ENCODE assay signal across 12 cellular contexts in the genomic region with DNA sequence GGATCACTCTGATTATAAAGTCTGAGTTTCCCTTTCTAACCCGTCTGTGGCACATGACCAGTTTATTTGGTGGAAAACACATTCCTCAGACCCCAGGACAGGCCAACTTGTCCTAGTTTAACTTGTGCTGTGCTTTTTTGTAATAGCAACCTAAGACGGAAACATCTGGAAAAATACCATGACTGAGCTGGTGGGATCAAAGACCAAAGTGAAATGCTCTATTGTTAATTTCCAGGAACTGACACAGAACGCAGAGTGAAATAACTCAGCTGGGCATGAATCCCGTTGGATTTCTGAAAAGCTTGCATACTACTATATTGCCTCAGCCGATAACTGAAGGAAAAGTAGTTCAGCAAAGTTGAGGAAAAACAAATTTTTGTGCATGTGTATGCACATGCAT.
DNase-seq lines count a peak whose midpoint lies in the region; ATAC-seq, FAIRE-seq and TF ChIP-seq lines count a peak whose summit lies in the region.
"Had no signal": no experiment of that assay in that cellular context is flagged by ENCODE, and none has a peak within 500 bp of the region (broad histone marks: within the 10 kb centered on the region; RNA-seq: fewer than 3 reads in every experiment).

No MANE protein-coding gene starts in this region.

- H2BK120ac ChIP-seq in mesendoderm (ENCODE audit: low read depth, low read length): peak overlapping the region; percentile 61

- peaks cover 40% of the 10 kb centered on the region for H3K4me1 Mint-ChIP-seq in astrocyte (ENCODE audit: low read depth, unreplicated experiment)
- H3K4me1 Mint-ChIP-seq: activated CD4-positive, alpha-beta T cell treated with anti-CD3 and anti-CD28 coated beads for 36 hours had no signal

- H3K4ac ChIP-seq in mesendoderm (ENCODE audit: low read depth, low read length): no peak overlapping the region

- no peaks in the 10 kb centered on the region for H3K9me3 ChIP-seq in astrocyte (ENCODE audit: insufficient read depth, low read depth, low read length)
- H3K9me3 ChIP-seq in MG63: no peaks in the 10 kb centered on the region

- H3K36me3 ChIP-seq in astrocyte (ENCODE audit: insufficient read depth, low read length) (no peaks in the 10 kb centered on the region), mesendoderm (ENCODE audit: control insufficient read depth, insufficient read depth, low read length) (no peaks in the 10 kb centered on the region), MG63 (no peaks in the 10 kb centered on the region)

- H3K18ac ChIP-seq in mesendoderm (ENCODE audit: low read length): no peak overlapping the region

- DNase-seq in astrocyte (ENCODE audit: low read depth) (no peak), fibroblast of pulmonary artery (ENCODE audit: low read depth) (peak; percentile 97), mesendoderm (no peak), smooth muscle cell of the brain vasculature (ENCODE audit: low read depth, low spot score) (peak; percentile 61), T1000 (lab: John Stamatoyannopoulos, UW) (no peak), DMS 273 (lab: John Stamatoyannopoulos, UW; ENCODE audit: unreplicated experiment) (no peak), MG63 (no peak)
- DNase-seq: cerebellar nuclear complex; NCI-H187; NK-92 treated with Interleukin-12 subunit alpha and Interleukin-12 subunit beta, amount 100 ng/mL, for 24 hours had no signal

- H3K4me1 ChIP-seq in astrocyte (ENCODE audit: insufficient read depth, low read length) (peaks cover 15% of the 10 kb centered on the region), mesendoderm (ENCODE audit: control insufficient read depth, low read depth, low read length) (peaks cover 10% of the 10 kb centered on the region)

- no peaks in the 10 kb centered on the region for H4K20me1 ChIP-seq in astrocyte (ENCODE audit: insufficient read depth, low read length)

- H3K79me2 ChIP-seq in astrocyte (ENCODE audit: insufficient read depth, low read length): no peaks in the 10 kb centered on the region
- no peaks in the 10 kb centered on the region for H3K79me2 ChIP-seq in mesendoderm (ENCODE audit: control insufficient read depth, insufficient read depth, low read length)

- H3K27ac ChIP-seq in astrocyte (ENCODE audit: low read depth, low read length) (no peak overlapping the region), mesendoderm (ENCODE audit: low read depth, low read length) (no peak overlapping the region)

- H2BK15ac ChIP-seq in mesendoderm (replicated peaks; ENCODE audit: low read depth): peak overlapping the region; percentile 45

- H3K23ac ChIP-seq in mesendoderm (ENCODE audit: low read length): no peak overlapping the region

- TF ChIP-seq CTCF in astrocyte (IDR thresholded peaks at IDR 0.05; ENCODE audit: insufficient read depth, low read depth, low read length) (no peak), fibroblast of pulmonary artery (IDR thresholded peaks at IDR 0.05; ENCODE audit: low read length, missing control alignments) (no peak)

- no peak for FAIRE-seq in astrocyte (lab: Jason Lieb, UNC)

- no peak overlapping the region for H3K4me3 Mint-ChIP-seq in astrocyte (ENCODE audit: unreplicated experiment)
- H3K4me3 Mint-ChIP-seq: activated CD4-positive, alpha-beta T cell treated with anti-CD3 and anti-CD28 coated beads for 36 hours had no signal

- no peak overlapping the region for H3K27ac Mint-ChIP-seq in astrocyte (ENCODE audit: unreplicated experiment)
- H3K27ac Mint-ChIP-seq: activated CD4-positive, alpha-beta T cell treated with anti-CD3 and anti-CD28 coated beads for 36 hours had no signal

- H3K9ac ChIP-seq in astrocyte (ENCODE audit: low read length): no peak overlapping the region
- H3K9ac ChIP-seq in mesendoderm (ENCODE audit: low read length): no peak overlapping the region

- H2AFZ ChIP-seq in astrocyte (ENCODE audit: low read depth, low read length): no peak overlapping the region

- H2AK5ac ChIP-seq in mesendoderm (ENCODE audit: low read length): no peak overlapping the region

- H4K5ac ChIP-seq in mesendoderm (ENCODE audit: low read length): no peak overlapping the region

- H3K36me3 Mint-ChIP-seq in astrocyte (ENCODE audit: low read depth, unreplicated experiment): no peaks in the 10 kb centered on the region

- peak overlapping the region; percentile 12 for H3K56ac ChIP-seq in mesendoderm (ENCODE audit: low read length)

- no peaks in the 10 kb centered on the region for H3K79me1 ChIP-seq in mesendoderm (ENCODE audit: low read length)

- H3K27me3 Mint-ChIP-seq in astrocyte (ENCODE audit: low read depth, unreplicated experiment): no peaks in the 10 kb centered on the region

- no peaks in the 10 kb centered on the region for H3K9me3 Mint-ChIP-seq in astrocyte (ENCODE audit: unreplicated experiment)

- H3K4me2 ChIP-seq in astrocyte (ENCODE audit: low read length): peak overlapping the region; percentile 37
- H3K4me2 ChIP-seq in mesendoderm (ENCODE audit: low read length): no peak overlapping the region

- H4K8ac ChIP-seq in mesendoderm (ENCODE audit: low read depth, low read length): no peak overlapping the region

- ATAC-seq in HG02840 (IDR thresholded peaks at IDR 0.05; ENCODE audit: low FRiP score, unreplicated experiment): no peak
- ATAC-seq: activated CD4-positive, alpha-beta T cell treated with anti-CD3 and anti-CD28 coated beads for 36 hours had no signal

- H2BK5ac ChIP-seq in mesendoderm (ENCODE audit: low read length): no peak overlapping the region

- H3K4me3 ChIP-seq in astrocyte (ENCODE audit: insufficient read depth, low read depth, low read length): no peak overlapping the region
- no peak overlapping the region for H3K4me3 ChIP-seq in fibroblast of pulmonary artery (replicated peaks; ENCODE audit: low read depth, low read length)
- no peak overlapping the region for H3K4me3 ChIP-seq in mesendoderm (ENCODE audit: low read length)
- no peak overlapping the region for H3K4me3 ChIP-seq in MG63

- no peaks in the 10 kb centered on the region for H3K27me3 ChIP-seq in astrocyte (ENCODE audit: insufficient read depth, low read length)
- H3K27me3 ChIP-seq in mesendoderm (ENCODE audit: insufficient read depth, low read length, poor library complexity): no peaks in the 10 kb centered on the region
- H3K27me3 ChIP-seq in MG63: no peaks in the 10 kb centered on the region

- no CpG with 5 or more reads among the region's 5 CpGs for WGBS in mesendoderm (ENCODE audit: extremely low coverage, insufficient coverage, low lambda C conversion rate)

Comparison
In these comparisons a context has a peak if more than half of its experiments do, and no peak if none do; other contexts are left out.
1. DNase-seq: peak in fibroblast of pulmonary artery (single experiment) and smooth muscle cell of the brain vasculature (single experiment); none in astrocyte (single experiment), mesendoderm (single experiment), T1000 (single experiment), DMS 273 (single experiment) and MG63 (single experiment).